In the genomic region with DNA sequence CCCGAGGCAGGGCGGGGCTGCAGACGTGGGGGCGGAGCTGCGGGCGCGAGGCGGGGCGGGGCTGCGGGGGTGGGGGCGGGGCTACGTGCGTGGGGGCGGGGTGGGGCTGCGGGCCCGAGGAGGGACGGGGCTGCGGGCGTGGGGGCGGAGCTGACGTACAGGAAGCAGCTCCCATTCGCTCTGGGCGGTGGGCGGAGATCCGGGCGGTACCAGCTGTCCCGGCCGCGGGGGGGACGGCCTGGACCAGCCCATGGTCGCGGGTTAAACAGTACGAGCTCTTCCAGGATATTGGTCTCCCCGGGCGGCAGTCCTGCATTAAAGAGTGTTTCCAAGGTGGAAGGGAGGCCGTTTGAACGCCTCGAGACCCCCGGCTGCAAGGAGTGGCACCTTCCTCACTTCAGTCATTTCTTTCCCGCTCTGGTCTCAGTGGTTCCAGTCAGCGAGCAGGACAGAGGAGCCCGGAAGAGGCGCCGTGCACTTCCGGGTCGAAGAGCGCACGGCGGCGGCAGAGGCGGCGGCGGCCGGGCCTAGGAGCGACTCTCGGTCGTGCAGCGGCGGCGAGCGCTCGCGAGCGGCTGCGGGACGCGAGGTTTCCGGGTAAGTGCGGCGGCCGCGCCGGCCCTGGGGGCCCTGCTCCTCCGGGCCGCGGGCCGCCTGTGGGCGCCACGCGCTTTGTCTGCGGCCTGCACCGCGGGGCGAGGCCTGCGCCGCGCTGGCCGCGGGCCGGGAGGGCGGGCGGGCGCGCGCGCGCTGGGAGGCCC, we compare ENCODE assay signal across 8 cellular contexts. TPM values are rescaled to one million over a fixed set of nuclear protein-coding genes. Genes with fewer than 3 reads are reported as not detected.
DNase-seq lines count a peak whose midpoint lies in the region; ATAC-seq and TF ChIP-seq lines count a peak whose summit lies in the region.

A gene with protein sequence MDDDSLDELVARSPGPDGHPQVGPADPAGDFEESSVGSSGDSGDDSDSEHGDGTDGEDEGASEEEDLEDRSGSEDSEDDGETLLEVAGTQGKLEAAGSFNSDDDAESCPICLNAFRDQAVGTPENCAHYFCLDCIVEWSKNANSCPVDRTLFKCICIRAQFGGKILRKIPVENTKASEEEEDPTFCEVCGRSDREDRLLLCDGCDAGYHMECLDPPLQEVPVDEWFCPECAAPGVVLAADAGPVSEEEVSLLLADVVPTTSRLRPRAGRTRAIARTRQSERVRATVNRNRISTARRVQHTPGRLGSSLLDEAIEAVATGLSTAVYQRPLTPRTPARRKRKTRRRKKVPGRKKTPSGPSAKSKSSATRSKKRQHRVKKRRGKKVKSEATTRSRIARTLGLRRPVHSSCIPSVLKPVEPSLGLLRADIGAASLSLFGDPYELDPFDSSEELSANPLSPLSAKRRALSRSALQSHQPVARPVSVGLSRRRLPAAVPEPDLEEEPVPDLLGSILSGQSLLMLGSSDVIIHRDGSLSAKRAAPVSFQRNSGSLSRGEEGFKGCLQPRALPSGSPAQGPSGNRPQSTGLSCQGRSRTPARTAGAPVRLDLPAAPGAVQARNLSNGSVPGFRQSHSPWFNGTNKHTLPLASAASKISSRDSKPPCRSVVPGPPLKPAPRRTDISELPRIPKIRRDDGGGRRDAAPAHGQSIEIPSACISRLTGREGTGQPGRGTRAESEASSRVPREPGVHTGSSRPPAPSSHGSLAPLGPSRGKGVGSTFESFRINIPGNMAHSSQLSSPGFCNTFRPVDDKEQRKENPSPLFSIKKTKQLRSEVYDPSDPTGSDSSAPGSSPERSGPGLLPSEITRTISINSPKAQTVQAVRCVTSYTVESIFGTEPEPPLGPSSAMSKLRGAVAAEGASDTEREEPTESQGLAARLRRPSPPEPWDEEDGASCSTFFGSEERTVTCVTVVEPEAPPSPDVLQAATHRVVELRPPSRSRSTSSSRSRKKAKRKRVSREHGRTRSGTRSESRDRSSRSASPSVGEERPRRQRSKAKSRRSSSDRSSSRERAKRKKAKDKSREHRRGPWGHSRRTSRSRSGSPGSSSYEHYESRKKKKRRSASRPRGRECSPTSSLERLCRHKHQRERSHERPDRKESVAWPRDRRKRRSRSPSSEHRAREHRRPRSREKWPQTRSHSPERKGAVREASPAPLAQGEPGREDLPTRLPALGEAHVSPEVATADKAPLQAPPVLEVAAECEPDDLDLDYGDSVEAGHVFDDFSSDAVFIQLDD (N-terminal part only) (plus strand): TSS at position 475 of the 761 bp plus-strand sequence. CDS start 5,043 bp downstream, outside the sequence.

- peak within 1 kb of the TSS; percentile 100 for H3K27ac Mint-ChIP-seq in activated CD4-positive, alpha-beta T cell treated with anti-CD3 and anti-CD28 coated beads, Interleukin-2, amount 10 ng/mL, durations not matched to agents 7 days and 5 days

- peak within 1 kb of the TSS; percentile 82 to 100 (median 93) for H3K4me3 ChIP-seq in BLaER1 treated with 17β-estradiol and CSF1 and Interleukin-3, amounts not matched to agents 10 nM and 100 nM
- H3K4me3 ChIP-seq in coronary artery, result peak within 1 kb of the TSS; percentile 85

- H3K36me3 ChIP-seq in BLaER1 treated with 17β-estradiol and CSF1 and Interleukin-3, amounts not matched to agents 10 nM and 100 nM, result peaks cover under 1 to 36% (median 23%) of the 10 kb centered on the region in 11 experiments

- CTCF ChIA-PET in activated CD4-positive, alpha-beta T cell treated with anti-CD3 and anti-CD28 coated beads, Interleukin-2, amount 10 ng/mL, durations not matched to agents 7 days and 5 days (lab: Charles Lee), result interaction anchor here (0.7 to 1.8 kb wide), 9 partner anchors 9 to 338 kb away, joined by 3 to 7 read pairs (median 4); no protein-coding TSS in a partner anchor

- DNase-seq in NCI-H69 (lab: John Stamatoyannopoulos, UW), result peak; percentile 96
- DNase-seq in activated CD4-positive, alpha-beta T cell treated with anti-CD3 and anti-CD28 coated beads, Interleukin-2, amount 10 ng/mL, durations not matched to agents 7 days and 5 days, result peak; percentile 94
- peak; percentile 97 for DNase-seq in coronary artery (ENCODE audit: low spot score)
- DNase-seq in left lobe of liver (ENCODE audit: low spot score), result peak; percentile 96
- peak; percentile 95 for DNase-seq in stimulated activated CD4-positive, alpha-beta T cell treated with anti-CD3 and anti-CD28 coated beads, Interleukin-2, amount 100 ng/mL, for 24 hours

- peaks cover 11% of the 10 kb centered on the region for H3K36me3 Mint-ChIP-seq in activated CD4-positive, alpha-beta T cell treated with anti-CD3 and anti-CD28 coated beads, Interleukin-2, amount 10 ng/mL, durations not matched to agents 7 days and 5 days (ENCODE audit: low read depth)

- H3K4me2 ChIP-seq in BLaER1 treated with 17β-estradiol and CSF1 and Interleukin-3, amounts not matched to agents 10 nM and 100 nM, result peak within 1 kb of the TSS; percentile 98 to 100 (median 99)

- peak within 1 kb of the TSS; percentile 91 for H3K4me3 Mint-ChIP-seq in activated CD4-positive, alpha-beta T cell treated with anti-CD3 and anti-CD28 coated beads, Interleukin-2, amount 10 ng/mL, durations not matched to agents 7 days and 5 days

- H4K20me1 ChIP-seq in BLaER1 treated with 17β-estradiol and CSF1 and Interleukin-3, amounts not matched to agents 10 nM and 100 nM, result peaks cover 44 to 59% (median 47%) of the 10 kb centered on the region in 11 experiments

- H3K27ac ChIP-seq in BLaER1 treated with 17β-estradiol and CSF1 and Interleukin-3, amounts not matched to agents 10 nM and 100 nM, result peak within 1 kb of the TSS; percentile 96 to 100 (median 100)
- peak within 1 kb of the TSS; percentile 57 to 93 for H3K27ac ChIP-seq in coronary artery

- H3K9ac ChIP-seq in BLaER1 treated with 17β-estradiol and CSF1 and Interleukin-3, amounts not matched to agents 10 nM and 100 nM, result peak within 1 kb of the TSS; percentile 96 to 100 (median 99)

- no peaks in the 10 kb centered on the region for H3K9me3 Mint-ChIP-seq in activated CD4-positive, alpha-beta T cell treated with anti-CD3 and anti-CD28 coated beads, Interleukin-2, amount 10 ng/mL, durations not matched to agents 7 days and 5 days

- H3K4me1 ChIP-seq in BLaER1 treated with 17β-estradiol and CSF1 and Interleukin-3, amounts not matched to agents 10 nM and 100 nM, result peaks cover 40 to 55% (median 49%) of the 10 kb centered on the region in 10 experiments

- no peaks in the 10 kb centered on the region for H3K9me3 ChIP-seq in BLaER1 treated with 17β-estradiol and CSF1 and Interleukin-3, amounts not matched to agents 10 nM and 100 nM (replicated peaks in 1 of 11)

- peak; percentile 86 for ATAC-seq in GM19351 (IDR thresholded peaks at IDR 0.05; ENCODE audit: unreplicated experiment)
- peak; percentile 80 for ATAC-seq in HG03520 (IDR thresholded peaks at IDR 0.05; ENCODE audit: unreplicated experiment)
- peak; percentile 77 for ATAC-seq in left lobe of liver

- no peak for TF ChIP-seq CTCF in coronary artery (IDR thresholded peaks at IDR 0.05)

- POLR2A ChIA-PET in activated CD4-positive, alpha-beta T cell treated with anti-CD3 and anti-CD28 coated beads, Interleukin-2, amount 10 ng/mL, durations not matched to agents 7 days and 5 days (lab: Charles Lee), result interaction anchor here (0.5 to 0.7 kb wide), 5 partner anchors 10 to 127 kb away, joined by 3 to 4 read pairs (median 3); no protein-coding TSS in a partner anchor

- H3K27me3 Mint-ChIP-seq in activated CD4-positive, alpha-beta T cell treated with anti-CD3 and anti-CD28 coated beads, Interleukin-2, amount 10 ng/mL, durations not matched to agents 7 days and 5 days, result peaks cover 7% of the 10 kb centered on the region

- H3K4me1 Mint-ChIP-seq in activated CD4-positive, alpha-beta T cell treated with anti-CD3 and anti-CD28 coated beads, Interleukin-2, amount 10 ng/mL, durations not matched to agents 7 days and 5 days, result peaks cover 53% of the 10 kb centered on the region

- H3K27me3 ChIP-seq in BLaER1 treated with 17β-estradiol and CSF1 and Interleukin-3, amounts not matched to agents 10 nM and 100 nM, result peaks cover 8 to 24% (median 16%) of the 10 kb centered on the region in 11 experiments; a peak in 21 of 22 replicates

RNA-seq across cellular contexts. Expression of the gene that starts here (rescaled TPM):
- 10 to 100 TPM; 46.8 to 48.6 TPM for total RNA-seq in activated CD4-positive, alpha-beta T cell treated with anti-CD3 and anti-CD28 coated beads, Interleukin-2, amount 10 ng/mL, durations not matched to agents 7 days and 5 days
- 25.4 TPM for total RNA-seq in left lobe of liver

Comparison
In these comparisons a context has a peak if more than half of its experiments do, and no peak if none do; other contexts are left out.
1. Peak in every context shown above with its lines: DNase-seq, ATAC-seq, H3K4me3 ChIP-seq and H3K27ac ChIP-seq.